In the genomic region with DNA sequence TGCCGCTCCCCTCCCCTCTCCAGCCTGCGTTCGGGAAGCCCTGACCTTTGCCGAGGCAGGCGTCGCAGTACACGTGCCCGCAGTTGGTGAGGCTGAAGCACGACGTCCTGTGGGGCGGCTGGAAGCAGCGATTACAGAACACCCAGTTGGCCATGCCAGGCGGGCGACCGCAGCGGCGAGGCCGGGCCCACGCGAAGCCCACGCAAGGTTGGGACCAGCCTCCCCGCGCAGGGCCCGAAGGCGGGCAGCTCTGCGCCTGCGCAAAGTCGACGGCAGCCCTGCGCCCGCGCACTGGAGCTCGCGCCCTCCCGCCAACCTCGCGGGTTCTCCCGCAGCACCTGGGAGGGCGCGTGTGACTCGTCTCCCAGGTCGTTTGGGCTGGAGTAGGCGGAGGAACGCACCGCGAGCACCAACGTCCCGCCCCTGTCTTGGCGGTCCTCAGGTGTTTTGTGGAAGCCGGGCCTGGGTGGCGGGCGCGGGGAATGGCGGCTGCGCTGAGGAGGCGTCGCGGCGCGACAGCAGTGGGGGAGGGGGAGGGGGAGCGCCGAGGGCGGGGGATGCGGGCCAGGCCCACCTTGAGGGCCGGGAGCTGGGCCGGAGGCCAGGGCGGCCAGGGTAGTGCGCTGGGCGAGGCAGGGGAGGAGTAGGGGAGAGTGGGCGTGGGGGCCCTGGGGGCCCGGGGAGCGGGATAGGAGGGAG, we compare ENCODE assay signal across 9 cellular contexts. TPM values are rescaled to one million over a fixed set of nuclear protein-coding genes. Genes with fewer than 3 reads are reported as not detected.
DNase-seq lines count a peak whose midpoint lies in the region; ATAC-seq and TF ChIP-seq lines count a peak whose summit lies in the region.
"Had no signal": no experiment of that assay in that cellular context is flagged by ENCODE, and none has a peak within 500 bp of the region (broad histone marks: within the 10 kb centered on the region; RNA-seq: fewer than 3 reads in every experiment).

A gene with protein sequence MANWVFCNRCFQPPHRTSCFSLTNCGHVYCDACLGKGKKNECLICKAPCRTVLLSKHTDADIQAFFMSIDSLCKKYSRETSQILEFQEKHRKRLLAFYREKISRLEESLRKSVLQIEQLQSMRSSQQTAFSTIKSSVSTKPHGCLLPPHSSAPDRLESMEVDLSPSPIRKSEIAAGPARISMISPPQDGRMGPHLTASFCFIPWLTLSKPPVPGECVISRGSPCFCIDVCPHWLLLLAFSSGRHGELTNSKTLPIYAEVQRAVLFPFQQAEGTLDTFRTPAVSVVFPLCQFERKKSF (minus strand): TSS at position 254 of the 699 bp plus-strand sequence. CDS start 100 bp downstream, at position 154.

- DNase-seq in Right ventricle myocardium inferior (ENCODE audit: missing footprints): no peak
- no peak for DNase-seq in cardiac septum (ENCODE audit: low spot score)
- DNase-seq in choroid plexus epithelial cell (ENCODE audit: low read depth): peak; percentile 15
- peak; percentile 27 to 63 (median 55) for DNase-seq in mucosa of descending colon
- no peak for DNase-seq in thoracic aorta (ENCODE audit: low spot score)
- DNase-seq in HEK293T (ENCODE audit: extremely low spot score): no peak
- DNase-seq in GDM1 (lab: John Stamatoyannopoulos, UW): no peak
- DNase-seq in pons (ENCODE audit: low spot score): no peak

- ATAC-seq in Right ventricle myocardium inferior (peak; percentile 68), mucosa of descending colon (peak; percentile 55), thoracic aorta (ENCODE audit: insufficient number of reproducible peaks, low FRiP score, low read depth) (no peak)

- peaks cover 4% of the 10 kb centered on the region for H3K4me1 ChIP-seq in mucosa of descending colon (ENCODE audit: low read depth)
- no peaks in the 10 kb centered on the region for H3K4me1 ChIP-seq in thoracic aorta (ENCODE audit: control insufficient read depth in 1 of 2, low read depth in 2 of 2)

- CTCF ChIA-PET in HEK293T (lab: Yijun Ruan, JAX): no interaction called here

- H3K9me3 ChIP-seq in mucosa of descending colon (no peaks in the 10 kb centered on the region), thoracic aorta (no peaks in the 10 kb centered on the region)

- H3K27ac ChIP-seq in thoracic aorta: no peak within 1 kb of the TSS

- H3K27me3 ChIP-seq in thoracic aorta (replicated peaks; ENCODE audit: insufficient read depth): no peaks in the 10 kb centered on the region

- no peak for TF ChIP-seq CTCF in choroid plexus epithelial cell (conservative IDR thresholded peaks at IDR 0.05; ENCODE audit: low read depth, low read length)
- TF ChIP-seq CTCF in mucosa of descending colon (IDR thresholded peaks at IDR 0.05): no peak
- TF ChIP-seq CTCF in thoracic aorta (IDR thresholded peaks at IDR 0.05): no peak

- POLR2A ChIA-PET in HEK293T (lab: Yijun Ruan, JAX): no interaction called here

- intact Hi-C loops in Right ventricle myocardium inferior (cut with DNase I): no loop called here
- intact Hi-C loops in cardiac septum (cut with DNase I): no loop called here
- intact Hi-C loops in mucosa of descending colon (cut with DNase I, micrococcal nuclease): no loop called here

- H3K36me3 ChIP-seq in mucosa of descending colon (ENCODE audit: low read depth) (no peaks in the 10 kb centered on the region), thoracic aorta (no peaks in the 10 kb centered on the region)

- H3K4me3 ChIP-seq in choroid plexus epithelial cell (ENCODE audit: low read depth, low read length) (peak within 1 kb of the TSS; percentile 53), mucosa of descending colon (no peak within 1 kb of the TSS), thoracic aorta (peak within 1 kb of the TSS; percentile 65)

TF ChIP-seq in HEK293T, 16 proteins besides CTCF, POLR2A, EP300 and RAD21:
- TF ChIP-seq BHLHE40 (IDR thresholded peaks at IDR 0.05; ENCODE audit: borderline replicate concordance) (no peak), SUZ12 (IDR thresholded peaks at IDR 0.05) (no peak), ARNT (IDR thresholded peaks at IDR 0.05) (no peak), HDGF (IDR thresholded peaks at IDR 0.05; ENCODE audit: borderline replicate concordance) (no peak), FOXM1 (IDR thresholded peaks at IDR 0.05; ENCODE audit: borderline replicate concordance) (no peak), SP1 (IDR thresholded peaks at IDR 0.05) (no peak), FOXK2 (IDR thresholded peaks at IDR 0.05) (no peak), FOXA1 (IDR thresholded peaks at IDR 0.05) (no peak), ELF4 (IDR thresholded peaks at IDR 0.05) (no peak), TARDBP (IDR thresholded peaks at IDR 0.05) (no peak), ZNF384 (IDR thresholded peaks at IDR 0.05) (no peak), LEF1 (IDR thresholded peaks at IDR 0.05; ENCODE audit: borderline replicate concordance) (no peak), CTBP1 (IDR thresholded peaks at IDR 0.05; ENCODE audit: borderline replicate concordance) (no peak), L3MBTL2 (conservative IDR thresholded peaks at IDR 0.05) (no peak), NFRKB (IDR thresholded peaks at IDR 0.05) (no peak)
- TF ChIP-seq, protein P1, sequence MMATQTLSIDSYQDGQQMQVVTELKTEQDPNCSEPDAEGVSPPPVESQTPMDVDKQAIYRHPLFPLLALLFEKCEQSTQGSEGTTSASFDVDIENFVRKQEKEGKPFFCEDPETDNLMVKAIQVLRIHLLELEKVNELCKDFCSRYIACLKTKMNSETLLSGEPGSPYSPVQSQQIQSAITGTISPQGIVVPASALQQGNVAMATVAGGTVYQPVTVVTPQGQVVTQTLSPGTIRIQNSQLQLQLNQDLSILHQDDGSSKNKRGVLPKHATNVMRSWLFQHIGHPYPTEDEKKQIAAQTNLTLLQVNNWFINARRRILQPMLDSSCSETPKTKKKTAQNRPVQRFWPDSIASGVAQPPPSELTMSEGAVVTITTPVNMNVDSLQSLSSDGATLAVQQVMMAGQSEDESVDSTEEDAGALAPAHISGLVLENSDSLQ (IDR thresholded peaks at IDR 0.05): no peak

RNA-seq across cellular contexts. Expression of the gene that starts here (rescaled TPM):
- total RNA-seq in Right ventricle myocardium inferior (1.7 TPM), cardiac septum (1.4 TPM), mucosa of descending colon (1 to 10 TPM; 2.3 to 4.9 (median 3.9) TPM), thoracic aorta (1 to 10 TPM; 1.2 to 2.4 TPM)
- total RNA-seq: SK-MEL-5 had no signal

Comparison
In these comparisons a context has a peak if more than half of its experiments do, and no peak if none do; other contexts are left out.
1. DNase-seq: peak in choroid plexus epithelial cell (single experiment) and mucosa of descending colon (3 of 3); none in Right ventricle myocardium inferior (single experiment), cardiac septum (single experiment), thoracic aorta (single experiment), HEK293T (single experiment), GDM1 (single experiment) and pons (single experiment).